ENCODE assay signal across 38 cellular contexts in genomic region chr19:53966931-53967330, GRCh38. TPM values are rescaled to one million over a fixed set of nuclear protein-coding genes. Genes with fewer than 3 reads are reported as not detected.
"Had no signal": no experiment of that assay in that cellular context is flagged by ENCODE, and none has a peak within 500 bp of the region (broad histone marks: within the 10 kb centered on the region; RNA-seq: fewer than 3 reads in every experiment).

No MANE protein-coding gene starts in this region.

- H3K4me3 ChIP-seq: body of pancreas, breast epithelium had no signal

- H3K27ac ChIP-seq: body of pancreas, brain microvascular endothelial cell, breast epithelium, VCaP had no signal

- H3K4me3 Mint-ChIP-seq: activated CD4-positive, alpha-beta memory T cell treated with anti-CD3 and anti-CD28 coated beads, Interleukin-2, amount 10 ng/mL, durations not matched to agents 7 days and 5 days; activated CD4-positive, alpha-beta T cell treated with anti-CD3 and anti-CD28 coated beads for 36 hours; activated CD4-positive, alpha-beta T cell treated with anti-CD3 and anti-CD28 coated beads, Interleukin-2, amount 10 ng/mL, durations not matched to agents 7 days and 5 days; activated CD8-positive, alpha-beta memory T cell treated with anti-CD3 and anti-CD28 coated beads, Interleukin-2, amount 10 ng/mL, durations not matched to agents 7 days and 5 days; activated CD8-positive, alpha-beta T cell treated with anti-CD3 and anti-CD28 coated beads, Interleukin-2, amount 10 ng/mL, durations not matched to agents 7 days and 5 days; activated naive CD4-positive, alpha-beta T cell treated with anti-CD3 and anti-CD28 coated beads, Interleukin-2, amount 10 ng/mL, durations not matched to agents 7 days and 5 days; activated naive CD4-positive, alpha-beta T cell treated with anti-CD3 and anti-CD28 coated beads, Interleukin-2, amount 50 U/mL, for 24 hours; activated naive CD8-positive, alpha-beta T cell; activated naive CD8-positive, alpha-beta T cell treated with anti-CD3 and anti-CD28 coated beads, Interleukin-2, amount 10 ng/mL, durations not matched to agents 7 days and 5 days; activated naive CD8-positive, alpha-beta T cell treated with anti-CD3 and anti-CD28 coated beads, Interleukin-2, amount 50 U/mL, for 24 hours; activated T-cell treated with anti-CD3 and anti-CD28 coated beads, Interleukin-2, amount 50 U/mL, for 24 hours; T-helper 1 cell treated with Interleukin-12 subunit alpha and Interleukin-12 subunit beta and Interleukin-4 antibody, amounts not matched to agents 30 μg/mL and 1 μg/mL, for 36 hours; T-helper 2 cell treated with Interferon-gamma antibody and Interleukin-4, amounts not matched to agents 5 μg/mL and 100 μg/mL, for 36 hours had no signal

- DNase-seq: activated CD4-positive, alpha-beta memory T cell treated with anti-CD3 and anti-CD28 coated beads, Interleukin-2, amount 10 ng/mL, durations not matched to agents 7 days and 5 days; activated CD4-positive, alpha-beta T cell treated with anti-CD3 and anti-CD28 coated beads for 1 hour; activated CD4-positive, alpha-beta T cell treated with anti-CD3 and anti-CD28 coated beads for 36 hours; activated CD4-positive, alpha-beta T cell treated with anti-CD3 and anti-CD28 coated beads for 48 hours; activated CD4-positive, alpha-beta T cell treated with anti-CD3 and anti-CD28 coated beads, Interleukin-2, amount 10 ng/mL, durations not matched to agents 7 days and 5 days; activated CD4-positive, alpha-beta T cell treated with anti-CD3 and anti-CD28 coated beads, Interleukin-2, amount 50 U/mL, for 48 hours; activated CD4-positive, CD25-positive, alpha-beta regulatory T cell; activated CD8-positive, alpha-beta memory T cell treated with anti-CD3 and anti-CD28 coated beads for 24 hours; activated CD8-positive, alpha-beta memory T cell treated with anti-CD3 and anti-CD28 coated beads, Interleukin-2, amount 10 ng/mL, durations not matched to agents 7 days and 5 days; activated CD8-positive, alpha-beta memory T cell treated with anti-CD3 and anti-CD28 coated beads, Interleukin-2, amount 50 U/mL, for 48 hours; activated CD8-positive, alpha-beta T cell treated with anti-CD3 and anti-CD28 coated beads, Interleukin-2, amount 10 ng/mL, durations not matched to agents 7 days and 5 days; activated effector memory CD4-positive, alpha-beta T cell treated with Interleukin-2 at 50 U/mL for 16 hours; activated gamma-delta T cell; activated naive CD4-positive, alpha-beta T cell treated with anti-CD3 and anti-CD28 coated beads, Interleukin-2, amount 10 ng/mL, durations not matched to agents 7 days and 5 days; activated naive CD4-positive, alpha-beta T cell treated with Interleukin-2 at 50 U/mL for 16 hours; activated naive CD8-positive, alpha-beta T cell treated with anti-CD3 and anti-CD28 coated beads, Interleukin-2, amount 10 ng/mL, durations not matched to agents 7 days and 5 days; activated naive CD8-positive, alpha-beta T cell treated with anti-CD3 and anti-CD28 coated beads, Interleukin-2, amount 50 U/mL, for 24 hours; activated T-cell treated with anti-CD3 and anti-CD28 coated beads, Interleukin-2, amount 50 U/mL, for 24 hours; activated T-cell treated with anti-CD3 and anti-CD28 coated beads, Interleukin-2, amount 50 U/mL, for 48 hours; amygdala; aorta; body of pancreas; brain microvascular endothelial cell; central memory CD4-positive, alpha-beta T cell; T-helper 1 cell; T-helper 2 cell; T-helper 9 cell had no signal

- H3K9me3 Mint-ChIP-seq: activated CD4-positive, alpha-beta memory T cell treated with anti-CD3 and anti-CD28 coated beads, Interleukin-2, amount 10 ng/mL, durations not matched to agents 7 days and 5 days; activated CD4-positive, alpha-beta T cell treated with anti-CD3 and anti-CD28 coated beads, Interleukin-2, amount 10 ng/mL, durations not matched to agents 7 days and 5 days; activated naive CD4-positive, alpha-beta T cell treated with anti-CD3 and anti-CD28 coated beads, Interleukin-2, amount 10 ng/mL, durations not matched to agents 7 days and 5 days; activated naive CD4-positive, alpha-beta T cell treated with anti-CD3 and anti-CD28 coated beads, Interleukin-2, amount 50 U/mL, for 24 hours; activated naive CD8-positive, alpha-beta T cell treated with anti-CD3 and anti-CD28 coated beads, Interleukin-2, amount 10 ng/mL, durations not matched to agents 7 days and 5 days; activated naive CD8-positive, alpha-beta T cell treated with anti-CD3 and anti-CD28 coated beads, Interleukin-2, amount 50 U/mL, for 24 hours; activated T-cell treated with anti-CD3 and anti-CD28 coated beads, Interleukin-2, amount 50 U/mL, for 24 hours; activated T-helper 2 cell treated with anti-CD3 and anti-CD28 coated beads, Interferon-gamma antibody, Interleukin-2, Interleukin-4, amounts not matched to agents 10 μg/mL and 5 μg/mL and 100 μg/mL, durations not matched to agents 14 hours and 24 hours and 36 hours; T-helper 1 cell treated with Interleukin-12 subunit alpha and Interleukin-12 subunit beta and Interleukin-4 antibody, amounts not matched to agents 30 μg/mL and 1 μg/mL, for 36 hours; T-helper 2 cell treated with Interferon-gamma antibody and Interleukin-4, amounts not matched to agents 5 μg/mL and 100 μg/mL, for 36 hours had no signal

- H3K4me1 ChIP-seq: body of pancreas, breast epithelium had no signal

- H3K27ac Mint-ChIP-seq: activated CD4-positive, alpha-beta memory T cell treated with anti-CD3 and anti-CD28 coated beads, Interleukin-2, amount 10 ng/mL, durations not matched to agents 7 days and 5 days; activated CD4-positive, alpha-beta T cell treated with anti-CD3 and anti-CD28 coated beads for 36 hours; activated CD4-positive, alpha-beta T cell treated with anti-CD3 and anti-CD28 coated beads, Interleukin-2, amount 10 ng/mL, durations not matched to agents 7 days and 5 days; activated CD8-positive, alpha-beta memory T cell treated with anti-CD3 and anti-CD28 coated beads, Interleukin-2, amount 10 ng/mL, durations not matched to agents 7 days and 5 days; activated CD8-positive, alpha-beta T cell treated with anti-CD3 and anti-CD28 coated beads, Interleukin-2, amount 10 ng/mL, durations not matched to agents 7 days and 5 days; activated naive CD4-positive, alpha-beta T cell treated with anti-CD3 and anti-CD28 coated beads, Interleukin-2, amount 10 ng/mL, durations not matched to agents 7 days and 5 days; activated naive CD4-positive, alpha-beta T cell treated with anti-CD3 and anti-CD28 coated beads, Interleukin-2, amount 50 U/mL, for 24 hours; activated naive CD8-positive, alpha-beta T cell; activated naive CD8-positive, alpha-beta T cell treated with anti-CD3 and anti-CD28 coated beads, Interleukin-2, amount 10 ng/mL, durations not matched to agents 7 days and 5 days; activated naive CD8-positive, alpha-beta T cell treated with anti-CD3 and anti-CD28 coated beads, Interleukin-2, amount 50 U/mL, for 24 hours; activated T-cell treated with anti-CD3 and anti-CD28 coated beads, Interleukin-2, amount 50 U/mL, for 24 hours; activated T-helper 2 cell treated with anti-CD3 and anti-CD28 coated beads, Interferon-gamma antibody, Interleukin-2, Interleukin-4, amounts not matched to agents 10 μg/mL and 5 μg/mL and 100 μg/mL, durations not matched to agents 14 hours and 24 hours and 36 hours; T-helper 1 cell treated with Interleukin-12 subunit alpha and Interleukin-12 subunit beta and Interleukin-4 antibody, amounts not matched to agents 30 μg/mL and 1 μg/mL, for 36 hours; T-helper 2 cell treated with Interferon-gamma antibody and Interleukin-4, amounts not matched to agents 5 μg/mL and 100 μg/mL, for 36 hours had no signal

- H3K4me1 Mint-ChIP-seq: activated CD4-positive, alpha-beta memory T cell treated with anti-CD3 and anti-CD28 coated beads, Interleukin-2, amount 10 ng/mL, durations not matched to agents 7 days and 5 days; activated CD4-positive, alpha-beta T cell treated with anti-CD3 and anti-CD28 coated beads for 36 hours; activated CD8-positive, alpha-beta memory T cell treated with anti-CD3 and anti-CD28 coated beads, Interleukin-2, amount 10 ng/mL, durations not matched to agents 7 days and 5 days; activated naive CD4-positive, alpha-beta T cell treated with anti-CD3 and anti-CD28 coated beads, Interleukin-2, amount 10 ng/mL, durations not matched to agents 7 days and 5 days; activated naive CD8-positive, alpha-beta T cell treated with anti-CD3 and anti-CD28 coated beads, Interleukin-2, amount 10 ng/mL, durations not matched to agents 7 days and 5 days; activated naive CD8-positive, alpha-beta T cell treated with anti-CD3 and anti-CD28 coated beads, Interleukin-2, amount 50 U/mL, for 24 hours had no signal

- H3K9me3 ChIP-seq: body of pancreas, breast epithelium had no signal

- H3K36me3 Mint-ChIP-seq: activated CD8-positive, alpha-beta memory T cell treated with anti-CD3 and anti-CD28 coated beads, Interleukin-2, amount 10 ng/mL, durations not matched to agents 7 days and 5 days; activated naive CD4-positive, alpha-beta T cell treated with anti-CD3 and anti-CD28 coated beads, Interleukin-2, amount 10 ng/mL, durations not matched to agents 7 days and 5 days; activated naive CD8-positive, alpha-beta T cell had no signal

- ATAC-seq: activated CD4-positive, alpha-beta T cell treated with anti-CD3 and anti-CD28 coated beads for 36 hours; activated CD4-positive, CD25-positive, alpha-beta regulatory T cell treated with anti-CD3 and anti-CD28 coated beads, Interleukin-2, amount 50 U/mL, for 24 hours; activated CD8-positive, alpha-beta memory T cell treated with anti-CD3 and anti-CD28 coated beads, Interleukin-2, amount 10 ng/mL, durations not matched to agents 7 days and 5 days; activated CD8-positive, alpha-beta T cell treated with anti-CD3 and anti-CD28 coated beads, Interleukin-2, amount 10 ng/mL, durations not matched to agents 7 days and 5 days; activated naive CD8-positive, alpha-beta T cell treated with anti-CD3 and anti-CD28 coated beads, Interleukin-2, amount 50 U/mL, for 24 hours; body of pancreas had no signal

- H3K36me3 ChIP-seq: brain microvascular endothelial cell, breast epithelium had no signal

RNA-seq across cellular contexts. Expression of gene CACNG8, which starts 4.2 kb away (rescaled TPM):
- total RNA-seq: activated CD4-positive, alpha-beta T cell treated with anti-CD3 and anti-CD28 coated beads for 36 hours; activated CD4-positive, alpha-beta T cell treated with anti-CD3 and anti-CD28 coated beads, Interleukin-2, amount 10 ng/mL, durations not matched to agents 7 days and 5 days; activated CD8-positive, alpha-beta memory T cell treated with anti-CD3 and anti-CD28 coated beads, Interleukin-2, amount 10 ng/mL, durations not matched to agents 7 days and 5 days; activated CD8-positive, alpha-beta T cell treated with anti-CD3 and anti-CD28 coated beads, Interleukin-2, amount 10 ng/mL, durations not matched to agents 7 days and 5 days; activated naive CD8-positive, alpha-beta T cell treated with anti-CD3 and anti-CD28 coated beads, Interleukin-2, amount 10 ng/mL, durations not matched to agents 7 days and 5 days; activated T-helper 2 cell treated with anti-CD3 and anti-CD28 coated beads, Interferon-gamma antibody, Interleukin-2, Interleukin-4, amounts not matched to agents 10 μg/mL and 5 μg/mL and 100 μg/mL, durations not matched to agents 14 hours and 24 hours and 36 hours; body of pancreas had no signal

RNA-seq across cellular contexts. Expression of gene CACNG6, which starts 24.5 kb away (rescaled TPM):
- total RNA-seq: activated CD4-positive, alpha-beta memory T cell treated with anti-CD3 and anti-CD28 coated beads, Interleukin-2, amount 10 ng/mL, durations not matched to agents 7 days and 5 days; activated CD4-positive, alpha-beta T cell treated with anti-CD3 and anti-CD28 coated beads for 36 hours; activated CD4-positive, alpha-beta T cell treated with anti-CD3 and anti-CD28 coated beads, Interleukin-2, amount 10 ng/mL, durations not matched to agents 7 days and 5 days; activated CD8-positive, alpha-beta memory T cell treated with anti-CD3 and anti-CD28 coated beads, Interleukin-2, amount 10 ng/mL, durations not matched to agents 7 days and 5 days; activated CD8-positive, alpha-beta T cell treated with anti-CD3 and anti-CD28 coated beads, Interleukin-2, amount 10 ng/mL, durations not matched to agents 7 days and 5 days; activated naive CD8-positive, alpha-beta T cell treated with anti-CD3 and anti-CD28 coated beads, Interleukin-2, amount 10 ng/mL, durations not matched to agents 7 days and 5 days; activated T-helper 2 cell treated with anti-CD3 and anti-CD28 coated beads, Interferon-gamma antibody, Interleukin-2, Interleukin-4, amounts not matched to agents 10 μg/mL and 5 μg/mL and 100 μg/mL, durations not matched to agents 14 hours and 24 hours and 36 hours; aorta; body of pancreas; breast epithelium; cardiac septum; cerebellum had no signal
- polyA plus RNA-seq: adipose tissue had no signal

RNA-seq across cellular contexts. Expression of gene CACNG7, which starts 57.9 kb away (rescaled TPM):
- total RNA-seq: activated CD4-positive, alpha-beta memory T cell treated with anti-CD3 and anti-CD28 coated beads, Interleukin-2, amount 10 ng/mL, durations not matched to agents 7 days and 5 days; activated CD4-positive, alpha-beta T cell treated with anti-CD3 and anti-CD28 coated beads for 36 hours; activated CD4-positive, alpha-beta T cell treated with anti-CD3 and anti-CD28 coated beads, Interleukin-2, amount 10 ng/mL, durations not matched to agents 7 days and 5 days; activated CD8-positive, alpha-beta memory T cell treated with anti-CD3 and anti-CD28 coated beads, Interleukin-2, amount 10 ng/mL, durations not matched to agents 7 days and 5 days; activated CD8-positive, alpha-beta T cell treated with anti-CD3 and anti-CD28 coated beads, Interleukin-2, amount 10 ng/mL, durations not matched to agents 7 days and 5 days; activated naive CD8-positive, alpha-beta T cell treated with anti-CD3 and anti-CD28 coated beads, Interleukin-2, amount 10 ng/mL, durations not matched to agents 7 days and 5 days; activated T-helper 2 cell treated with anti-CD3 and anti-CD28 coated beads, Interferon-gamma antibody, Interleukin-2, Interleukin-4, amounts not matched to agents 10 μg/mL and 5 μg/mL and 100 μg/mL, durations not matched to agents 14 hours and 24 hours and 36 hours; aorta; body of pancreas; breast epithelium; cardiac septum had no signal
- polyA plus RNA-seq: adipose tissue, aorta had no signal
